ENCODE assay signal across 8 cellular contexts in genomic region chr5:71782771-71783770, GRCh38.
A peak's percentile ranks its signal among the peaks of the same experiment; 100 is the strongest.
DNase-seq lines count a peak whose midpoint lies in the region; ATAC-seq and TF ChIP-seq lines count a peak whose summit lies in the region.

No MANE protein-coding gene starts in this region.

- POLR2A ChIA-PET in BJ (lab: Charles Lee): no interaction called here

- TF ChIP-seq CTCF in BJ (IDR thresholded peaks at IDR 0.05; ENCODE audit: insufficient read depth, low read depth, low read length) (peak; percentile 84), WERI-Rb-1 (IDR thresholded peaks at IDR 0.05; ENCODE audit: low read depth, low read length) (peak; percentile 73), right lobe of liver (IDR thresholded peaks at IDR 0.05) (peak; percentile 47 to 66 (median 59))

- CTCF ChIA-PET in BJ (lab: Yijun Ruan, JAX): interaction anchor here (0.5 to 2.8 kb wide), 31 partner anchors 9 to 583 kb away, joined by 3 to 34 read pairs (median 4); partner anchors contain the start of genes MRPS27 and PTCD2

- intact Hi-C loops in right lobe of liver (cut with DNase I): no loop called here

- H3K4me3 ChIP-seq in BJ (ENCODE audit: low read depth, low read length) (peak overlapping the region; percentile 11; the same call in 1 of the 2 replicates), WERI-Rb-1 (ENCODE audit: low read depth, low read length) (no peak overlapping the region; the same call in 1 of the 2 replicates), right lobe of liver (no peak overlapping the region)

- WGBS in right lobe of liver (ENCODE audit: insufficient coverage, low coverage, low lambda C conversion rate, missing lambda C conversion rate): 27% methylated on average over 27 of the region's 27 CpGs

- H3K27ac ChIP-seq in WERI-Rb-1 (peak overlapping the region; percentile 31), right lobe of liver (no peak overlapping the region)

- H3K36me3 ChIP-seq in BJ (ENCODE audit: control insufficient read depth, insufficient read depth, low read length) (no peaks in the 10 kb centered on the region), WERI-Rb-1 (no peaks in the 10 kb centered on the region), right lobe of liver (no peaks in the 10 kb centered on the region)

- TF ChIP-seq POLR2A in right lobe of liver (IDR thresholded peaks at IDR 0.05): no peak

- no peak for DNase-seq in BJ (ENCODE audit: low read depth)
- DNase-seq in NCI-H2081 (lab: John Stamatoyannopoulos, UW): peak; percentile 77 to 83
- DNase-seq in WERI-Rb-1: peak; percentile 91
- peak; percentile 93 for DNase-seq in dedifferentiated amniotic fluid mesenchymal stem cell (ENCODE audit: extremely low spot score)
- peak in 2 of 3 donors; percentile 51 to 55 for DNase-seq in right lobe of liver
- peak; percentile 10 to 39 for DNase-seq in stimulated activated CD4-positive, alpha-beta T cell treated with anti-CD3 and anti-CD28 coated beads, Interleukin-4, amount 100 ng/mL, for 4 hours

- H3K9me3 ChIP-seq in WERI-Rb-1 (ENCODE audit: severe bottlenecking) (no peaks in the 10 kb centered on the region), right lobe of liver (no peaks in the 10 kb centered on the region)

- H3K4me1 ChIP-seq in right lobe of liver: no peaks in the 10 kb centered on the region

- ATAC-seq in GM18907 (IDR thresholded peaks at IDR 0.05; ENCODE audit: unreplicated experiment): peak; percentile 97
- peak; percentile 96 for ATAC-seq in HG03095 (IDR thresholded peaks at IDR 0.05; ENCODE audit: unreplicated experiment)
- peak; percentile 65 to 83 (median 75) for ATAC-seq in right lobe of liver

- H3K27me3 ChIP-seq in BJ (ENCODE audit: control insufficient read depth, insufficient read depth, low read length) (no peaks in the 10 kb centered on the region), WERI-Rb-1 (ENCODE audit: insufficient read depth, low read depth, severe bottlenecking) (no peaks in the 10 kb centered on the region), right lobe of liver (no peaks in the 10 kb centered on the region)
